1 cellular context compared by ENCODE assay signal in genomic region chr5:77984587-77984986, GRCh38.
TF ChIP-seq lines count a peak whose summit lies in the region.

No MANE protein-coding gene starts in this region.

TF ChIP-seq in HEK293, 187 proteins besides CTCF, POLR2A, EP300 and RAD21 (continued from another document and continues in another):
- no peak for TF ChIP-seq ZNF76 (tag by site-specific recombination; IDR thresholded peaks at IDR 0.05; ENCODE audit: borderline replicate concordance, low read depth)
- TF ChIP-seq ZNF239 (tag by site-specific recombination; IDR thresholded peaks at IDR 0.05) = no peak
- TF ChIP-seq BCL11B (tag by site-specific recombination; IDR thresholded peaks at IDR 0.05; ENCODE audit: low read depth) = no peak
- no peak for TF ChIP-seq ZNF146 (tag by site-specific recombination; IDR thresholded peaks at IDR 0.05)
- TF ChIP-seq ZNF362 (tag by site-specific recombination; IDR thresholded peaks at IDR 0.05) = no peak
- TF ChIP-seq ZNF488 (tag by site-specific recombination; IDR thresholded peaks at IDR 0.05) = no peak
- TF ChIP-seq ZBTB48 (tag by site-specific recombination; IDR thresholded peaks at IDR 0.05) = no peak
- TF ChIP-seq ZFP69B (tag by site-specific recombination; IDR thresholded peaks at IDR 0.05) = peak; percentile 89
- TF ChIP-seq ZNF311 (tag by site-specific recombination; IDR thresholded peaks at IDR 0.05; ENCODE audit: borderline replicate concordance) = no peak
- no peak; the same call in 1 of the 2 replicates for TF ChIP-seq ZBTB20 (tag by site-specific recombination; IDR thresholded peaks at IDR 0.05)
- TF ChIP-seq PRDM6 (tag by site-specific recombination; IDR thresholded peaks at IDR 0.05) = no peak
- TF ChIP-seq TCF7L2 (IDR thresholded peaks at IDR 0.05; ENCODE audit: borderline replicate concordance, low read depth, low read length) = no peak
- no peak for TF ChIP-seq MYNN (tag by site-specific recombination; IDR thresholded peaks at IDR 0.05; ENCODE audit: borderline replicate concordance)
- TF ChIP-seq ZNF404 (tag by site-specific recombination; IDR thresholded peaks at IDR 0.05) = no peak
- peak; percentile 68; the same call in 1 of the 2 replicates for TF ChIP-seq TRIM28 (IDR thresholded peaks at IDR 0.05; ENCODE audit: borderline replicate concordance, low read length)
- TF ChIP-seq ZNF658 (tag by site-specific recombination; IDR thresholded peaks at IDR 0.05) = no peak
- TF ChIP-seq ZNF501 (tag by site-specific recombination; IDR thresholded peaks at IDR 0.05) = no peak
- TF ChIP-seq ZBTB17 (tag by site-specific recombination; IDR thresholded peaks at IDR 0.05) = peak; percentile 51
- no peak for TF ChIP-seq ZNF610 (tag by site-specific recombination; IDR thresholded peaks at IDR 0.05; ENCODE audit: borderline replicate concordance)
- TF ChIP-seq WT1 (tag by site-specific recombination; IDR thresholded peaks at IDR 0.05) = peak; percentile 98
- no peak for TF ChIP-seq TSHZ1 (tag by site-specific recombination; IDR thresholded peaks at IDR 0.05; ENCODE audit: borderline replicate concordance)
- no peak for TF ChIP-seq ZNF560 (tag by site-specific recombination; IDR thresholded peaks at IDR 0.05; ENCODE audit: borderline replicate concordance)
- TF ChIP-seq ZSCAN5A (tag by site-specific recombination; IDR thresholded peaks at IDR 0.05) = no peak
- TF ChIP-seq ZNF747 (tag by site-specific recombination; IDR thresholded peaks at IDR 0.05) = no peak
- TF ChIP-seq ZFP41 (tag by site-specific recombination; IDR thresholded peaks at IDR 0.05; ENCODE audit: borderline replicate concordance) = no peak
- no peak for TF ChIP-seq KLF16 (tag by site-specific recombination; IDR thresholded peaks at IDR 0.05)
- no peak for TF ChIP-seq ZNF18 (tag by site-specific recombination; IDR thresholded peaks at IDR 0.05)
- TF ChIP-seq ZNF600 (tag by site-specific recombination; IDR thresholded peaks at IDR 0.05) = peak; percentile 57
- TF ChIP-seq ZNF157 (tag by site-specific recombination; IDR thresholded peaks at IDR 0.05) = no peak
- TF ChIP-seq ZNF791 (tag by site-specific recombination; IDR thresholded peaks at IDR 0.05) = no peak
- no peak for TF ChIP-seq ZNF292 (tag by site-specific recombination; IDR thresholded peaks at IDR 0.05; ENCODE audit: borderline replicate concordance, low read depth)
- no peak for TF ChIP-seq KLF8 (tag by site-specific recombination; IDR thresholded peaks at IDR 0.05)
- no peak for TF ChIP-seq ZNF768 (tag by site-specific recombination; IDR thresholded peaks at IDR 0.05)
- no peak for TF ChIP-seq ZEB2 (tag by site-specific recombination; IDR thresholded peaks at IDR 0.05)
- TF ChIP-seq SETDB1 (IDR thresholded peaks at IDR 0.05; ENCODE audit: insufficient read length, low read length) = no peak
- TF ChIP-seq PRDM4 (tag by site-specific recombination; IDR thresholded peaks at IDR 0.05) = no peak
- no peak for TF ChIP-seq ZNF521 (tag by site-specific recombination; IDR thresholded peaks at IDR 0.05)
- TF ChIP-seq ZNF426 (tag by site-specific recombination; IDR thresholded peaks at IDR 0.05) = no peak
- no peak for TF ChIP-seq ZNF132 (tag by site-specific recombination; IDR thresholded peaks at IDR 0.05; ENCODE audit: borderline replicate concordance)
- 0 out of 2 replicates have a peak, but pooled peaks have one; percentile 32 for TF ChIP-seq ZNF561 (tag by site-specific recombination; IDR thresholded peaks at IDR 0.05; ENCODE audit: borderline replicate concordance)
- TF ChIP-seq ZNF155 (tag by site-specific recombination; IDR thresholded peaks at IDR 0.05) = no peak
- no peak for TF ChIP-seq GFI1B (tag by site-specific recombination; IDR thresholded peaks at IDR 0.05)
- no peak for TF ChIP-seq ZNF514 (tag by site-specific recombination; IDR thresholded peaks at IDR 0.05)
- TF ChIP-seq ZNF660 (tag by site-specific recombination; IDR thresholded peaks at IDR 0.05) = no peak
- peak; percentile 49; the same call in 1 of the 2 replicates for TF ChIP-seq ZNF692 (tag by site-specific recombination; IDR thresholded peaks at IDR 0.05)
- no peak for TF ChIP-seq REST (tag by site-specific recombination; IDR thresholded peaks at IDR 0.05)
- no peak for TF ChIP-seq ZNF223 (tag by site-specific recombination; IDR thresholded peaks at IDR 0.05)
- no peak for TF ChIP-seq ZNF433 (tag by site-specific recombination; IDR thresholded peaks at IDR 0.05; ENCODE audit: low read depth)
